ENCODE assay signal across 1 cellular context in genomic region chr20:13356087-13356486, GRCh38.
TF ChIP-seq lines count a peak whose summit lies in the region.

No MANE protein-coding gene starts in this region.

TF ChIP-seq in GM23338, 12 proteins besides CTCF, POLR2A, EP300 and RAD21 (continued from another document):
- TF ChIP-seq STAT1 (IDR thresholded peaks at IDR 0.05; ENCODE audit: unreplicated experiment) (no peak), CREB1 (CRISPR knock-in tag; IDR thresholded peaks at IDR 0.05; ENCODE audit: low read depth) (no peak), ZNF462 (CRISPR knock-in tag; IDR thresholded peaks at IDR 0.05) (no peak), ZNF331 (CRISPR knock-in tag; IDR thresholded peaks at IDR 0.05; ENCODE audit: low read depth) (no peak), REST (IDR thresholded peaks at IDR 0.05; ENCODE audit: unreplicated experiment) (no peak)
- TF ChIP-seq, protein P1, sequence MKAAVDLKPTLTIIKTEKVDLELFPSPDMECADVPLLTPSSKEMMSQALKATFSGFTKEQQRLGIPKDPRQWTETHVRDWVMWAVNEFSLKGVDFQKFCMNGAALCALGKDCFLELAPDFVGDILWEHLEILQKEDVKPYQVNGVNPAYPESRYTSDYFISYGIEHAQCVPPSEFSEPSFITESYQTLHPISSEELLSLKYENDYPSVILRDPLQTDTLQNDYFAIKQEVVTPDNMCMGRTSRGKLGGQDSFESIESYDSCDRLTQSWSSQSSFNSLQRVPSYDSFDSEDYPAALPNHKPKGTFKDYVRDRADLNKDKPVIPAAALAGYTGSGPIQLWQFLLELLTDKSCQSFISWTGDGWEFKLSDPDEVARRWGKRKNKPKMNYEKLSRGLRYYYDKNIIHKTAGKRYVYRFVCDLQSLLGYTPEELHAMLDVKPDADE (IDR thresholded peaks at IDR 0.05): no peak
